In the genomic region with DNA sequence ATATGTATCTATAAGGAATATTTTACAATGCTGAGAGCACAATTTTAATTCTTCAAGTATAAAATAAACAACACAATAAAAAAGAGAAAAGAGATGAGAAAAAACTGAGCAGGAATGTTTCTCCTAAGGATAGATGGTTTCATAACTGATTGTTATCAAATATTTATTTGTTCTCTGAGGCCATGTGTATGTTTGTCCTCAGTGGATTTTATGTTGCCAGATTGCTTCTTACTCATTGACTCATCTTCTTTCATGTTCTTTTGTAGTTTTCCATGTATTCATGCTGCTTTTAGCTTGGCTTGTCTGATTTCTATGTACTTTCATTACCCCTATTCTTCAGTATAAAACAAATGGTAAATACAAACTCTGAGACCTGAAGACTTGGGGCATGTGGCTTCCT, we compare ENCODE assay signal across 26 cellular contexts. TPM values are rescaled to one million over a fixed set of nuclear protein-coding genes. Genes with fewer than 3 reads are reported as not detected.
DNase-seq lines count a peak whose midpoint lies in the region; FAIRE-seq and TF ChIP-seq lines count a peak whose summit lies in the region.
"Had no signal": no experiment of that assay in that cellular context is flagged by ENCODE, and none has a peak within 500 bp of the region (broad histone marks: within the 10 kb centered on the region; RNA-seq: fewer than 3 reads in every experiment).

No MANE protein-coding gene starts in this region.

- H2BK12ac ChIP-seq in mesenchymal stem cell (ENCODE audit: low read length in 2 of 2) = no peak overlapping the region

- H3K36me3 Mint-ChIP-seq in MCF 10A (ENCODE audit: insufficient read depth, unreplicated experiment) = no peaks in the 10 kb centered on the region
- H3K36me3 Mint-ChIP-seq: CD4-positive, CD25-positive, alpha-beta regulatory T cell; CD8-positive, alpha-beta memory T cell had no signal

- no peaks in the 10 kb centered on the region for H3K27me3 ChIP-seq in breast epithelium
- H3K27me3 ChIP-seq in mammary epithelial cell (ENCODE audit: insufficient read depth, low read length) = no peaks in the 10 kb centered on the region
- H3K27me3 ChIP-seq in mesenchymal stem cell (ENCODE audit: control insufficient read depth in 1 of 2, insufficient read depth in 1 of 2, low read length in 2 of 2) = no peaks in the 10 kb centered on the region
- H3K27me3 ChIP-seq in A673 (replicated peaks; ENCODE audit: insufficient read depth, low read depth, low read length, poor library complexity) = no peaks in the 10 kb centered on the region
- H3K27me3 ChIP-seq: BE2C had no signal

- BruUV-seq in MCF 10A (replicated peaks; lab: Mats Ljungman, UMichigan) (no TSS peak), mammary epithelial cell (replicated peaks; lab: Mats Ljungman, UMichigan) (no TSS peak), A673 (replicated peaks; lab: Mats Ljungman, UMichigan) (no TSS peak)

- H3K27ac ChIP-seq in breast epithelium (no peak overlapping the region), mammary epithelial cell (ENCODE audit: insufficient read depth, low read depth, low read length) (no peak overlapping the region), mesenchymal stem cell (ENCODE audit: low read length, poor library complexity, severe bottlenecking) (no peak overlapping the region), kidney (ENCODE audit: low read depth in 2 of 2, low read length in 2 of 2) (no peak overlapping the region), A673 (ENCODE audit: low read depth, low read length, poor library complexity, severe bottlenecking) (no peak overlapping the region)
- H3K27ac ChIP-seq: 22Rv1, HL-60 had no signal

- no peak overlapping the region for H2AK5ac ChIP-seq in mesenchymal stem cell (ENCODE audit: low read length, severe bottlenecking)

- no peaks in the 10 kb centered on the region for H3K27me3 Mint-ChIP-seq in MCF 10A (ENCODE audit: insufficient read depth, unreplicated experiment)

- H4K8ac ChIP-seq in mesenchymal stem cell (ENCODE audit: low read length) = no peak overlapping the region

- POLR2A ChIA-PET in MCF 10A (lab: Yijun Ruan, JAX) = no interaction called here
- POLR2A ChIA-PET in A673 (lab: Charles Lee; ENCODE audit: low non-redundant PET) = no interaction called here

- no peak overlapping the region for H2BK15ac ChIP-seq in mesenchymal stem cell (ENCODE audit: low read depth, poor library complexity, severe bottlenecking)

- dilution Hi-C loops in mammary epithelial cell (cut with HindIII; ENCODE audit: low sequenced_read_pairs) = no loop called here

- TF ChIP-seq POLR2A in breast epithelium (IDR thresholded peaks at IDR 0.05) = no peak

- no peak overlapping the region for H4K91ac ChIP-seq in mesenchymal stem cell (ENCODE audit: low read length)

- no peaks in the 10 kb centered on the region for H3K79me1 ChIP-seq in mesenchymal stem cell (replicated peaks; ENCODE audit: low read length, poor library complexity, severe bottlenecking)

- peak overlapping the region; percentile 16 for H3K4me2 ChIP-seq in mammary epithelial cell (ENCODE audit: insufficient read depth, low read depth, low read length)
- H3K4me2 ChIP-seq in mesenchymal stem cell (ENCODE audit: low read length, poor library complexity, severe bottlenecking) = no peak overlapping the region
- H3K4me2 ChIP-seq: GM23338 had no signal

- H3K4me3 Mint-ChIP-seq in MCF 10A (ENCODE audit: unreplicated experiment) = no peak overlapping the region
- H3K4me3 Mint-ChIP-seq: CD4-positive, CD25-positive, alpha-beta regulatory T cell; CD8-positive, alpha-beta memory T cell; GM23338; HFFc6 had no signal

- H3K9ac ChIP-seq in mammary epithelial cell (ENCODE audit: insufficient read depth, low read length) (no peak overlapping the region), mesenchymal stem cell (ENCODE audit: low read length) (no peak overlapping the region), kidney (ENCODE audit: low read length in 2 of 2) (no peak overlapping the region)

- H3K4me1 Mint-ChIP-seq in MCF 10A (ENCODE audit: insufficient read depth, unreplicated experiment) = peaks cover 9% of the 10 kb centered on the region
- H3K4me1 Mint-ChIP-seq: CD8-positive, alpha-beta memory T cell had no signal

- H3K4me3 ChIP-seq in breast epithelium (no peak overlapping the region), mammary epithelial cell (replicated peaks in 1 of 3; ENCODE audit: insufficient read depth in 1 of 3, low read depth in 2 of 3, low read length in 3 of 3) (no peak overlapping the region), mesenchymal stem cell (ENCODE audit: insufficient read depth in 1 of 2, low read depth in 1 of 2, low read length in 2 of 2) (no peak overlapping the region), kidney (ENCODE audit: low read length in 2 of 2) (no peak overlapping the region), A673 (ENCODE audit: low read depth, low read length, poor library complexity, severe bottlenecking) (no peak overlapping the region)
- H3K4me3 ChIP-seq: GM23338 had no signal

- no peak for DNase-seq in MCF 10A (ENCODE audit: unreplicated experiment)
- DNase-seq in breast epithelium (ENCODE audit: low spot score in 2 of 2) = no peak
- DNase-seq in mammary epithelial cell = no peak
- peak; percentile 40 for DNase-seq in mesenchymal stem cell
- DNase-seq in kidney = no peak
- no peak for DNase-seq in NCI-H1694 treated with DMSO at 0.1 percent for 48 hours (lab: John Stamatoyannopoulos, UW)
- no peak for DNase-seq in activated CD4-positive, alpha-beta T cell treated with anti-CD3 and anti-CD28 coated beads for 48 hours
- DNase-seq in A673 (ENCODE audit: low spot score) = no peak
- DNase-seq: BE2C; C1 segment of cervical spinal cord; CD4-positive, CD25-positive, alpha-beta regulatory T cell; CD8-positive, alpha-beta memory T cell; COR-L47; GDM1; HCEC 1CT; HFFc6; IMR-90 had no signal

- peak overlapping the region; percentile 67 for H3K27ac Mint-ChIP-seq in MCF 10A (ENCODE audit: low read depth, unreplicated experiment)
- H3K27ac Mint-ChIP-seq: CD4-positive, CD25-positive, alpha-beta regulatory T cell; GM23338; HFFc6 had no signal

- intact Hi-C loops in MCF 10A (cut with micrococcal nuclease) = no loop called here
- intact Hi-C loops in breast epithelium (cut with DNase I; ENCODE audit: low total_unique reads) = no loop called here
- intact Hi-C loops in mammary epithelial cell (cut with micrococcal nuclease) = no loop called here
- intact Hi-C loops in kidney (cut with DNase I) = no loop called here
- intact Hi-C loops in A673 (cut with micrococcal nuclease; ENCODE audit: unreplicated experiment) = no loop called here

- H3K4ac ChIP-seq in mesenchymal stem cell (ENCODE audit: low read depth in 1 of 2, low read length in 2 of 2) = no peak overlapping the region

- H4K20me1 ChIP-seq in mammary epithelial cell (ENCODE audit: insufficient read depth, low read length) = no peaks in the 10 kb centered on the region

- no peak overlapping the region for H3K14ac ChIP-seq in mesenchymal stem cell (ENCODE audit: low read length in 2 of 2)

- H3K36me3 ChIP-seq in breast epithelium (no peaks in the 10 kb centered on the region), mammary epithelial cell (ENCODE audit: insufficient read depth, low read length) (no peaks in the 10 kb centered on the region), mesenchymal stem cell (ENCODE audit: control insufficient read depth in 1 of 2, insufficient read depth in 2 of 2, low read depth in 1 of 2, low read length in 2 of 2) (no peaks in the 10 kb centered on the region), kidney (ENCODE audit: control insufficient read depth in 1 of 2, insufficient read depth in 2 of 2, low read length in 2 of 2) (no peaks in the 10 kb centered on the region), A673 (ENCODE audit: insufficient read depth, low read length, poor library complexity, severe bottlenecking) (no peaks in the 10 kb centered on the region)
- H3K36me3 ChIP-seq: BE2C had no signal

- H3K4me1 ChIP-seq in breast epithelium = no peaks in the 10 kb centered on the region
- no peaks in the 10 kb centered on the region for H3K4me1 ChIP-seq in mammary epithelial cell (ENCODE audit: insufficient read depth, low read length)
- peaks cover 6% of the 10 kb centered on the region for H3K4me1 ChIP-seq in mesenchymal stem cell (ENCODE audit: control insufficient read depth, insufficient read depth, low read depth, low read length)
- no peaks in the 10 kb centered on the region for H3K4me1 ChIP-seq in kidney (ENCODE audit: control insufficient read depth in 1 of 2, insufficient read depth in 1 of 2, low read depth in 1 of 2, low read length in 2 of 2)
- no peaks in the 10 kb centered on the region for H3K4me1 ChIP-seq in A673 (ENCODE audit: insufficient read depth, low read length, poor library complexity, severe bottlenecking)
- H3K4me1 ChIP-seq: BE2C had no signal

- H3K79me2 ChIP-seq in mammary epithelial cell (ENCODE audit: insufficient read depth, low read length) = no peaks in the 10 kb centered on the region

- no peak overlapping the region for H3K18ac ChIP-seq in mesenchymal stem cell (ENCODE audit: low read depth in 1 of 2, low read length in 2 of 2)

- H2BK5ac ChIP-seq in mesenchymal stem cell (ENCODE audit: low read depth, low read length, poor library complexity, severe bottlenecking) = no peak overlapping the region

- in situ Hi-C loops in mammary epithelial cell (cut with MboI; ENCODE audit: low sequenced_read_pairs in 2 of 2) = no loop called here

- TF ChIP-seq CTCF in MCF 10A (IDR thresholded peaks at IDR 0.05; ENCODE audit: unreplicated experiment) (no peak), breast epithelium (IDR thresholded peaks at IDR 0.05) (no peak), mammary epithelial cell (conservative IDR thresholded peaks at IDR 0.05 in 1 of 2, IDR thresholded peaks at IDR 0.05 in 1 of 2; ENCODE audit: extremely low read depth in 1 of 2, insufficient read depth in 1 of 2, low read depth in 1 of 2, low read length in 2 of 2) (no peak), kidney (IDR thresholded peaks at IDR 0.05; ENCODE audit: borderline replicate concordance, extremely low read depth, insufficient read depth) (no peak), A673 (conservative IDR thresholded peaks at IDR 0.05; ENCODE audit: low read depth, low read length) (no peak)

- H3K23ac ChIP-seq in mesenchymal stem cell (ENCODE audit: low read length in 2 of 2) = no peak overlapping the region

- H2AFZ ChIP-seq in mammary epithelial cell (ENCODE audit: low read depth, low read length) = no peak overlapping the region
- no peak overlapping the region for H2AFZ ChIP-seq in mesenchymal stem cell (ENCODE audit: low read depth, low read length)
- H2AFZ ChIP-seq: GM23338 had no signal

- H2BK120ac ChIP-seq in mesenchymal stem cell (ENCODE audit: low read depth, low read length) = no peak overlapping the region

- H3K9me3 Mint-ChIP-seq in MCF 10A (ENCODE audit: unreplicated experiment) = no peaks in the 10 kb centered on the region
- H3K9me3 Mint-ChIP-seq: CD4-positive, CD25-positive, alpha-beta regulatory T cell; CD8-positive, alpha-beta memory T cell; GM23338; HFFc6 had no signal

- H3K9me3 ChIP-seq in breast epithelium = no peaks in the 10 kb centered on the region
- H3K9me3 ChIP-seq in mammary epithelial cell (replicated peaks; ENCODE audit: insufficient read depth, low read length) = no peaks in the 10 kb centered on the region
- H3K9me3 ChIP-seq in mesenchymal stem cell (ENCODE audit: control insufficient read depth, low read length) = no peaks in the 10 kb centered on the region
- no peaks in the 10 kb centered on the region for H3K9me3 ChIP-seq in kidney (ENCODE audit: control insufficient read depth in 1 of 2, low read length in 2 of 2)
- no peaks in the 10 kb centered on the region for H3K9me3 ChIP-seq in A673 (ENCODE audit: low read depth, low read length, poor library complexity, severe bottlenecking)
- H3K9me3 ChIP-seq: BE2C had no signal

- CTCF ChIA-PET in MCF 10A (lab: Yijun Ruan, JAX) (no interaction called here), mammary epithelial cell (lab: Charles Lee; ENCODE audit: low non-redundant PET) (no interaction called here), A673 (lab: Charles Lee) (no interaction called here)

- no peak for FAIRE-seq in kidney (lab: Jason Lieb, UNC)
- FAIRE-seq: D721Med, GM12892, GM18507, H54 had no signal

RNA-seq across cellular contexts. Expression of gene NPY5R, which starts 41.2 kb away (rescaled TPM):
- total RNA-seq in MCF 10A (2022) (not detected in 2 replicates), breast epithelium (1 to 10 TPM; 1.6 to 4.6 (median 1.6) TPM), mammary epithelial cell (not detected), kidney (3.0 TPM), A673 (2021) (7.1 and 8.2 TPM in 2 replicates)
- polyA plus RNA-seq in mammary epithelial cell (not detected), kidney (ENCODE audit: insufficient read depth, low read depth, low replicate concordance) (1.2 TPM)
- not detected for polyA minus RNA-seq in mammary epithelial cell
- 1.4 TPM for polyA plus RNA-seq in mesenchymal stem cell (2013, experiment 1 of 2)
- polyA plus RNA-seq in mesenchymal stem cell (2013, experiment 2 of 2) = 1.4 TPM
- total RNA-seq: CD4-positive, CD25-positive, alpha-beta regulatory T cell; CD8-positive, alpha-beta memory T cell; Daoy; HFFc6; HT1080; IMR-90 had no signal
- polyA plus RNA-seq: CD4-positive, CD25-positive, alpha-beta regulatory T cell; CD8-positive, alpha-beta memory T cell; IMR-90 had no signal

RNA-seq across cellular contexts. Expression of gene NPY1R, which starts 52.5 kb away (rescaled TPM):
- total RNA-seq in MCF 10A (2022) (0.63 and 2.8 TPM in 2 replicates), breast epithelium (10 to 100 TPM; 46.8 to 61.0 (median 55.8) TPM), mammary epithelial cell (under 1 TPM in 1 of 2 donors, not detected in 1; 0.67 TPM), kidney (32.9 TPM), A673 (2021) (59.8 and 64.4 TPM in 2 replicates)
- polyA plus RNA-seq in mammary epithelial cell (not detected), kidney (ENCODE audit: insufficient read depth, low read depth, low replicate concordance) (19.2 TPM)
- not detected for polyA minus RNA-seq in mammary epithelial cell
- 16.2 TPM for polyA plus RNA-seq in mesenchymal stem cell (2013, experiment 1 of 2)
- polyA plus RNA-seq in mesenchymal stem cell (2013, experiment 2 of 2) = 16.8 TPM
- total RNA-seq: CD4-positive, CD25-positive, alpha-beta regulatory T cell; CD8-positive, alpha-beta memory T cell; HFFc6 had no signal
- polyA plus RNA-seq: CD4-positive, CD25-positive, alpha-beta regulatory T cell; CD8-positive, alpha-beta memory T cell; IMR-90 had no signal
